Comparison of ENCODE assay signal across 12 cellular contexts in the genomic region with DNA sequence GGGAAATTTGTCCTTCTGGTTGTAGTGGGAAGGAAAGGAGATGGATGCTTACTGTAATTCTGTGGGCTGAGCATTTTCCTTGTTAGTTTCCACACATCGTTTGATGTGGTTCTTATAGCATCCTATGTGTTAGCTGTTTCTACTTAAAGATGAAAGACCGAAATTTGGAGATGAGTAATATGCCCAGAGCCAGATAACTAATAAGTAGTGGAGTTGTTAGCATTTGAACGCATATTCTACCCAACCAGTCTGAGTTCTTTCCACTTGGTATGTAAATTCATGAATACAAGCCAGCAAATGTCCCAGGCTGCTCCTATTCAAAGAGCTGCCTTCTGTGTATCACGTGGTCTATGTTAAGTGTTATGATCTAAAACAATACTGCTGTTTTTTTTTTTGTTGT. TPM values are rescaled to one million over a fixed set of nuclear protein-coding genes. Genes with fewer than 3 reads are reported as not detected.
A peak's percentile ranks its signal among the peaks of the same experiment; 100 is the strongest.
DNase-seq lines count a peak whose midpoint lies in the region; ATAC-seq and TF ChIP-seq lines count a peak whose summit lies in the region.
"Had no signal": no experiment of that assay in that cellular context is flagged by ENCODE, and none has a peak within 500 bp of the region (broad histone marks: within the 10 kb centered on the region; RNA-seq: fewer than 3 reads in every experiment).

No MANE protein-coding gene starts in this region.

- peaks cover 50 to 69% (median 64%) of the 10 kb centered on the region in 3 donors for H3K4me1 Mint-ChIP-seq in CD8-positive, alpha-beta memory T cell
- peaks cover 37% of the 10 kb centered on the region for H3K4me1 Mint-ChIP-seq in activated T-helper 17 cell treated with anti-CD3 and anti-CD28 coated beads, Interleukin-2, amount 50 U/mL, for 72 hours

- POLR2A ChIA-PET in AG04449 (lab: Yijun Ruan, JAX), result no interaction called here
- POLR2A ChIA-PET in CD8-positive, alpha-beta memory T cell (lab: Charles Lee), result interaction anchor here (0.6 kb wide), 1 partner anchor 503 kb away, joined by 7 read pairs; no protein-coding TSS in a partner anchor

- TF ChIP-seq CTCF in AG04449 (IDR thresholded peaks at IDR 0.05; ENCODE audit: insufficient read depth, low read length, missing control alignments) (no peak), lung (IDR thresholded peaks at IDR 0.05; ENCODE audit: control extremely low read depth, extremely low read depth) (no peak)

- WGBS in lung, 2 donors, result 61 to 78% methylated on average over 4 of the region's 4 CpGs

- CTCF ChIA-PET in AG04449 (lab: Yijun Ruan, JAX), result interaction anchor here (1.4 to 1.6 kb wide), 3 partner anchors 12 to 241 kb away, joined by 4 read pairs; a partner anchor contains a TSS
- CTCF ChIA-PET in CD8-positive, alpha-beta memory T cell (lab: Charles Lee), result no interaction called here

- no peak overlapping the region for H3K27ac ChIP-seq in CD8-positive, alpha-beta memory T cell (ENCODE audit: low read depth, low read length)
- peak overlapping the region; percentile 31 to 68 for H3K27ac ChIP-seq in lung (ENCODE audit: low read depth in 1 of 2, low read length in 1 of 2)

- peak overlapping the region in 6 of 8 donors; percentile 1 to 81 (median 16) for H3K27ac Mint-ChIP-seq in CD8-positive, alpha-beta memory T cell
- peak overlapping the region; percentile 83 for H3K27ac Mint-ChIP-seq in activated T-helper 17 cell treated with anti-CD3 and anti-CD28 coated beads, Interleukin-2, amount 50 U/mL, for 72 hours

- H3K4me3 Mint-ChIP-seq in CD8-positive, alpha-beta memory T cell, result peak overlapping the region in 4 of 7 donors; percentile 0 to 54 (median 4)
- H3K4me3 Mint-ChIP-seq in activated T-helper 17 cell treated with anti-CD3 and anti-CD28 coated beads, Interleukin-2, amount 50 U/mL, for 72 hours, result peak overlapping the region; percentile 59

- peaks cover 0 to 17% (median 9%) of the 10 kb centered on the region in 3 donors for H3K36me3 Mint-ChIP-seq in CD8-positive, alpha-beta memory T cell
- H3K36me3 Mint-ChIP-seq in activated T-helper 17 cell treated with anti-CD3 and anti-CD28 coated beads, Interleukin-2, amount 50 U/mL, for 72 hours (ENCODE audit: low read depth), result peaks cover 5% of the 10 kb centered on the region

- peak; percentile 93 for ATAC-seq in activated T-helper 17 cell treated with anti-CD3 and anti-CD28 coated beads, Interleukin-2, amount 50 U/mL, for 72 hours (replicated peaks)
- ATAC-seq in lung (ENCODE audit: insufficient read depth, low FRiP score) (no peak), HG03095 (IDR thresholded peaks at IDR 0.05; ENCODE audit: unreplicated experiment) (no peak), GM19324 (IDR thresholded peaks at IDR 0.05; ENCODE audit: low FRiP score, unreplicated experiment) (no peak), HG02870 (IDR thresholded peaks at IDR 0.05; ENCODE audit: unreplicated experiment) (no peak)

- no peaks in the 10 kb centered on the region for H3K9me3 ChIP-seq in CD8-positive, alpha-beta memory T cell (ENCODE audit: low read length)
- H3K9me3 ChIP-seq in lung (ENCODE audit: control insufficient read depth in 2 of 2, insufficient read depth in 1 of 2, low read length in 1 of 2), result no peaks in the 10 kb centered on the region

- H3K4me3 ChIP-seq in AG04449 (ENCODE audit: low read depth, low read length) (peak overlapping the region; percentile 3), lung (no peak overlapping the region)
- H3K4me3 ChIP-seq in CD8-positive, alpha-beta memory T cell (ENCODE audit: low read length), result no peak overlapping the region

- H3K27me3 ChIP-seq in CD8-positive, alpha-beta memory T cell (ENCODE audit: insufficient read depth, low read length, poor library complexity, severe bottlenecking), result no peaks in the 10 kb centered on the region
- no peaks in the 10 kb centered on the region for H3K27me3 ChIP-seq in lung (ENCODE audit: control insufficient read depth, insufficient read depth)

- H3K9me3 Mint-ChIP-seq in CD8-positive, alpha-beta memory T cell, result no peaks in the 10 kb centered on the region
- H3K9me3 Mint-ChIP-seq in activated T-helper 17 cell treated with anti-CD3 and anti-CD28 coated beads, Interleukin-2, amount 50 U/mL, for 72 hours, result no peaks in the 10 kb centered on the region

- peaks cover 24% of the 10 kb centered on the region for H3K4me1 ChIP-seq in CD8-positive, alpha-beta memory T cell (ENCODE audit: insufficient read depth, low read length)
- H3K4me1 ChIP-seq in lung (ENCODE audit: control insufficient read depth in 2 of 2, insufficient read depth in 2 of 2, low read length in 2 of 2), result peaks cover 6 to 32% of the 10 kb centered on the region in 2 donors

- DNase-seq in AG04449 (ENCODE audit: low read depth, low spot score) (no peak), lung (ENCODE audit: low spot score) (no peak), HK-2 (ENCODE audit: unreplicated experiment) (no peak)
- DNase-seq in CD8-positive, alpha-beta memory T cell, result no peak
- DNase-seq: DMS79, NCI-H510A, retina, SIG-M5 had no signal

- no peaks in the 10 kb centered on the region for H3K27me3 Mint-ChIP-seq in CD8-positive, alpha-beta memory T cell
- no peaks in the 10 kb centered on the region for H3K27me3 Mint-ChIP-seq in activated T-helper 17 cell treated with anti-CD3 and anti-CD28 coated beads, Interleukin-2, amount 50 U/mL, for 72 hours

- H3K36me3 ChIP-seq in CD8-positive, alpha-beta memory T cell (ENCODE audit: insufficient read depth, low read length), result no peaks in the 10 kb centered on the region
- no peaks in the 10 kb centered on the region for H3K36me3 ChIP-seq in lung (ENCODE audit: control insufficient read depth in 2 of 2, insufficient read depth in 2 of 2, low read length in 2 of 2)

RNA-seq across cellular contexts. Expression of a gene that starts 14.6 kb away (rescaled TPM):
- 10 to 100 TPM; 51.9 to 52.1 TPM for total RNA-seq in CD8-positive, alpha-beta memory T cell
- 14.9 TPM for polyA plus RNA-seq in CD8-positive, alpha-beta memory T cell
- total RNA-seq in activated T-helper 17 cell treated with anti-CD3 and anti-CD28 coated beads, Interleukin-2, amount 50 U/mL, for 72 hours, result 10 to 100 TPM; 25.7 to 42.2 TPM
- total RNA-seq in lung, result 10 to 100 TPM; 61.3 to 83.9 TPM
- 10 to 100 TPM; 10.4 to 14.3 TPM for polyA plus RNA-seq in lung

RNA-seq across cellular contexts. Expression of a gene that starts 40.4 kb away (rescaled TPM):
- total RNA-seq in CD8-positive, alpha-beta memory T cell, result not detected
- polyA plus RNA-seq in CD8-positive, alpha-beta memory T cell, result not detected
- total RNA-seq in activated T-helper 17 cell treated with anti-CD3 and anti-CD28 coated beads, Interleukin-2, amount 50 U/mL, for 72 hours, result under 1 TPM in 1 of 2 donors, not detected in 1; 0.19 TPM
- total RNA-seq in lung, result 10 to 100 TPM in 1 of 2 donors, 1 to 10 TPM in 1; 9.8 to 92.0 TPM
- polyA plus RNA-seq in lung, result 10 to 100 TPM; 50.7 to 58.7 TPM

Comparison
In these comparisons a context has a peak if more than half of its experiments do, and no peak if none do; other contexts are left out.
1. RNA of a gene that starts 40.4 kb away (total RNA-seq): 9.8 to 92.0 TPM in lung; 0.19 TPM in activated T-helper 17 cell treated with anti-CD3 and anti-CD28 coated beads, Interleukin-2, amount 50 U/mL, for 72 hours and not detected in CD8-positive, alpha-beta memory T cell; every median in the first group is over 4 times any median in the second.